ENCODE assay signal across 2 cellular contexts in the genomic region with DNA sequence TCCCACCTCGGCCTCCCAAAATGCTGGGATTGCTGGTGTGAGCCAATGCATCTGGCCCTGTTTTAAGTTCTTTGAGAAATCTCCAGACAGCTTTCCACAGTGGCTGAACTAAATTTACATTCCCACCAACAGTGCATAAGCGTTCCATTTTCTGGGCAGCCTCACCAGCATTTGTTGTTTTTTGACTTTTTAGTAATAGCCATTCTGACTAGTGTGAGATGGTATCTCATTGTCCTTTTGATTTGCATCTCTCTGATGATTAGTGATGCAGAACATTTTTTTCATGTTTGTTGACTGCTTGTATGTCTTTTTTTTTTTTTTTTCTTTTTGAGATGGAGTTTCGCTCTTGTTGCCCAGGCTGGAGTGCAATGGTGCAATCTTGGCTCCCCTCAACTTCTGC.
TF ChIP-seq lines count a peak whose summit lies in the region.

No MANE protein-coding gene starts in this region.

TF ChIP-seq in HEK293, 187 proteins besides CTCF, POLR2A, EP300 and RAD21:
- TF ChIP-seq ZNF121 (tag by site-specific recombination; IDR thresholded peaks at IDR 0.05): 0 out of 2 replicates have a peak, but pooled peaks have one; percentile 25

TF ChIP-seq in HepG2, 621 proteins besides CTCF, POLR2A, EP300 and RAD21:
- peak; percentile 57 for TF ChIP-seq ZNF121 (CRISPR knock-in tag; IDR thresholded peaks at IDR 0.05)
